In the genomic region with DNA sequence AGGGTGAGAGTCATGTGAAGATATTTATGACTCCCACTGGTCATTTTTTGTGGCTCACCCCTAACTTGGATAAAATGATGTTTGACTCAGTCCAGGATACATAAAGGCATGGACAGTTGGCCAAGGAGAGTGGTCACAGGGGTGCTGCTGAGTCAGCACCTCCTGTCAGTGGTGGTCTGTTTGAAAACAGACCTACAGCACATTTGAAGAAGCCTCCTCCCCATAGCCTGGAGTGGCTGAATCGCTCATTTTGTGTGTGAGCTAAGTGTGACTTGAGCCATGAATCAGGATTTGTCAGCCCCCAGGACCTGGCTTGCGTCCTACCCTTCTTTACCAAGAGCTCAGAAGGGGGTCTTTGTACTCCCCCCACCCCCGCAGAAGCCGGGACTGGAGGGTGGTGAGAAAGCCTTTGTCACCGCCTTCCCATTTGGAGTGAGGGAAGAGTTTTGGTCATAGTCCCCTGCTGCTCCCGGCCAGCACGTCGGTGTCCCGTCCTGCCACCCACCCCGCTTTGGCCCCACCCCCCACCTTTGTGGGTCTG, we compare ENCODE assay signal across 1 cellular context.
TF ChIP-seq lines count a peak whose summit lies in the region.

No MANE protein-coding gene starts in this region.

TF ChIP-seq in HCT116, 20 proteins besides CTCF, POLR2A, EP300 and RAD21 (continued from another document):
- TF ChIP-seq, protein P1, sequence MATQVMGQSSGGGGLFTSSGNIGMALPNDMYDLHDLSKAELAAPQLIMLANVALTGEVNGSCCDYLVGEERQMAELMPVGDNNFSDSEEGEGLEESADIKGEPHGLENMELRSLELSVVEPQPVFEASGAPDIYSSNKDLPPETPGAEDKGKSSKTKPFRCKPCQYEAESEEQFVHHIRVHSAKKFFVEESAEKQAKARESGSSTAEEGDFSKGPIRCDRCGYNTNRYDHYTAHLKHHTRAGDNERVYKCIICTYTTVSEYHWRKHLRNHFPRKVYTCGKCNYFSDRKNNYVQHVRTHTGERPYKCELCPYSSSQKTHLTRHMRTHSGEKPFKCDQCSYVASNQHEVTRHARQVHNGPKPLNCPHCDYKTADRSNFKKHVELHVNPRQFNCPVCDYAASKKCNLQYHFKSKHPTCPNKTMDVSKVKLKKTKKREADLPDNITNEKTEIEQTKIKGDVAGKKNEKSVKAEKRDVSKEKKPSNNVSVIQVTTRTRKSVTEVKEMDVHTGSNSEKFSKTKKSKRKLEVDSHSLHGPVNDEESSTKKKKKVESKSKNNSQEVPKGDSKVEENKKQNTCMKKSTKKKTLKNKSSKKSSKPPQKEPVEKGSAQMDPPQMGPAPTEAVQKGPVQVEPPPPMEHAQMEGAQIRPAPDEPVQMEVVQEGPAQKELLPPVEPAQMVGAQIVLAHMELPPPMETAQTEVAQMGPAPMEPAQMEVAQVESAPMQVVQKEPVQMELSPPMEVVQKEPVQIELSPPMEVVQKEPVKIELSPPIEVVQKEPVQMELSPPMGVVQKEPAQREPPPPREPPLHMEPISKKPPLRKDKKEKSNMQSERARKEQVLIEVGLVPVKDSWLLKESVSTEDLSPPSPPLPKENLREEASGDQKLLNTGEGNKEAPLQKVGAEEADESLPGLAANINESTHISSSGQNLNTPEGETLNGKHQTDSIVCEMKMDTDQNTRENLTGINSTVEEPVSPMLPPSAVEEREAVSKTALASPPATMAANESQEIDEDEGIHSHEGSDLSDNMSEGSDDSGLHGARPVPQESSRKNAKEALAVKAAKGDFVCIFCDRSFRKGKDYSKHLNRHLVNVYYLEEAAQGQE (IDR thresholded peaks at IDR 0.05; ENCODE audit: low read depth), result no peak
- 0 out of 2 replicates have a peak, but pooled peaks have one; percentile 17 for TF ChIP-seq SP1 (IDR thresholded peaks at IDR 0.05; ENCODE audit: low read depth)
- TF ChIP-seq, protein P2, sequence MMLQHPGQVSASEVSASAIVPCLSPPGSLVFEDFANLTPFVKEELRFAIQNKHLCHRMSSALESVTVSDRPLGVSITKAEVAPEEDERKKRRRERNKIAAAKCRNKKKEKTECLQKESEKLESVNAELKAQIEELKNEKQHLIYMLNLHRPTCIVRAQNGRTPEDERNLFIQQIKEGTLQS (IDR thresholded peaks at IDR 0.05), result no peak
- no peak for TF ChIP-seq EZH2 (IDR thresholded peaks at IDR 0.05)
- TF ChIP-seq CBX3 (IDR thresholded peaks at IDR 0.05; ENCODE audit: low read depth), result no peak
- peak; percentile 50 for TF ChIP-seq FOSL1 (IDR thresholded peaks at IDR 0.05; ENCODE audit: low read depth)
- TF ChIP-seq JUND (IDR thresholded peaks at IDR 0.05), result 0 out of 2 replicates have a peak, but pooled peaks have one; percentile 22
- peak; percentile 63 for TF ChIP-seq EGR1 (IDR thresholded peaks at IDR 0.05; ENCODE audit: low read depth)
- 0 out of 2 replicates have a peak, but pooled peaks have one; percentile 26 for TF ChIP-seq SIN3A (IDR thresholded peaks at IDR 0.05; ENCODE audit: low read depth)
- TF ChIP-seq, protein P3, sequence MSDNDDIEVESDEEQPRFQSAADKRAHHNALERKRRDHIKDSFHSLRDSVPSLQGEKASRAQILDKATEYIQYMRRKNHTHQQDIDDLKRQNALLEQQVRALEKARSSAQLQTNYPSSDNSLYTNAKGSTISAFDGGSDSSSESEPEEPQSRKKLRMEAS (IDR thresholded peaks at IDR 0.05), result no peak; the same call in 1 of the 2 replicates
- no peak for TF ChIP-seq YY1 (IDR thresholded peaks at IDR 0.05; ENCODE audit: extremely low read depth, insufficient replicate concordance, low read depth, low read length)
- no peak for TF ChIP-seq ZNF274 (IDR thresholded peaks at IDR 0.05; ENCODE audit: low read depth, low read length)
